9 cellular contexts compared by ENCODE assay signal in the genomic region with DNA sequence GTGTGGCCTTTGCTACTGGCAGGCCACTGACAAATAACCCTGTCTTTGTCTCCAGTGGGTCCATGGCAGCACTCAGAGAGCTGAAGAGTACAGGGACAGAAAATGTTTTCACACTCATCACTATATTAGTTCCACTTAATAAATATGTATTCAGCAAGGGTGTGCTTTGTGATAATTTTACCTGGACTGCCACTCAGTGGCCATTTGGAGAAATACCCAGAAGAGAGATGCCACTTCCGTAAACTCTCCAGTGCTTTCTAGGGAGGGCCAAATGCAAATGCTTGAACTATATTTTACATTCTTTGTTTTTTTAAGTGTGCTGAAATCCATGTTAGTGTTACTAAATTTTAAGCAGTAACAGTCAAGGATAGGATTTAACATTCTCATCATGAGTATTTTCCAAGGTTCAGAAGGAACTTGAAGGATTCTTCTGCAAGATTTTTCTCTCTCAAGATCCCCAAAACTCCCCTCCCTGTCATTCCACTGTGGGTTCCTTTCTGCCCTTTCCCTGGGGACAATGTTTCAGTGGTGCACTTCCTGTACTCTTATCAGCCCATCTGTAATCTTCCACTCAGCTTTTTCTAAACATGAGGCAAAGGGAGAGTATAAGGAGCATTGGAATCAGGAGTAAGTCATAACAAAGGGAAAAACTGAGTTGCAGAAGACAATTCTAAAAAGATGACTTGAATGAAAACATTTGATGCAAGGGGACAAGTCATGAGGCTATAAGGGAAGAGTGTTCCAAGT. TPM values are rescaled to one million over a fixed set of nuclear protein-coding genes. Genes with fewer than 3 reads are reported as not detected.
A peak's percentile ranks its signal among the peaks of the same experiment; 100 is the strongest.
DNase-seq lines count a peak whose midpoint lies in the region; ATAC-seq, FAIRE-seq and TF ChIP-seq lines count a peak whose summit lies in the region.
"Had no signal": no experiment of that assay in that cellular context is flagged by ENCODE, and none has a peak within 500 bp of the region (broad histone marks: within the 10 kb centered on the region; RNA-seq: fewer than 3 reads in every experiment).

No MANE protein-coding gene starts in this region.

- TF ChIP-seq POLR2A in K562 (conservative IDR thresholded peaks at IDR 0.05), result no peak

- H3K27me3 ChIP-seq in HL-60 (ENCODE audit: insufficient read depth, poor library complexity, severe bottlenecking) (no peaks in the 10 kb centered on the region), K562 (ENCODE audit: control insufficient read depth in 2 of 2, insufficient read depth in 2 of 2, low read length in 2 of 2) (no peaks in the 10 kb centered on the region)

- H3K4me2 ChIP-seq in K562 (ENCODE audit: insufficient read depth, low read length), result no peak overlapping the region

- H3K4me1 ChIP-seq in K562 (replicated peaks in 1 of 2; ENCODE audit: control insufficient read depth in 2 of 2, insufficient read depth in 2 of 2, low read length in 2 of 2), result no peaks in the 10 kb centered on the region

- intact Hi-C loops in K562 (cut with micrococcal nuclease), result loop anchor here (5.0 to 10.0 kb wide), 2 partner anchors 197 to 430 kb away; no protein-coding TSS in a partner anchor

- peak in 1 of 2 experiments; percentile 12 for DNase-seq in HL-60 (ENCODE audit: low read depth in 1 of 2, low spot score in 1 of 2)
- DNase-seq in K562 (ENCODE audit: extremely low read depth in 1 of 4, low spot score in 3 of 4), result peak in 1 of 4 experiments; percentile 9
- DNase-seq in nephron progenitor cell, result peak; percentile 7
- no peak for DNase-seq in activated CD8-positive, alpha-beta memory T cell treated with anti-CD3 and anti-CD28 coated beads for 24 hours
- DNase-seq in T1000 (lab: John Stamatoyannopoulos, UW), result no peak
- DNase-seq in HTR-8/SVneo (ENCODE audit: insufficient read length, low spot score), result no peak

- peak overlapping the region; percentile 33 for H3K27ac Mint-ChIP-seq in nephron progenitor cell

- no peak overlapping the region for H2AFZ ChIP-seq in K562 (ENCODE audit: low read depth, low read length)

- H3K9me3 Mint-ChIP-seq in nephron progenitor cell, result no peaks in the 10 kb centered on the region

- H3K9me3 ChIP-seq in K562 (replicated peaks; ENCODE audit: control insufficient read depth, insufficient read depth, low read depth, low read length), result no peaks in the 10 kb centered on the region

- H3K27ac ChIP-seq in HL-60 (replicated peaks), result no peak overlapping the region
- H3K27ac ChIP-seq in K562 (ENCODE audit: extremely low read depth, low read depth, low read length), result no peak overlapping the region

- ATAC-seq in GM18502 (IDR thresholded peaks at IDR 0.05; ENCODE audit: poor library complexity, unreplicated experiment), result peak; percentile 75
- peak; percentile 65; the same call in 2 of the 3 replicates for ATAC-seq in K562
- ATAC-seq in GM19324 (IDR thresholded peaks at IDR 0.05; ENCODE audit: low FRiP score, unreplicated experiment), result no peak

- H3K9me1 ChIP-seq in K562 (ENCODE audit: control insufficient read depth, insufficient read depth, low read length), result no peaks in the 10 kb centered on the region

- no peak overlapping the region for H3K9ac ChIP-seq in K562 (ENCODE audit: insufficient read depth in 1 of 2, low read depth in 2 of 2, low read length in 2 of 2)

- 0% methylated on average over 1 of the region's 1 CpG for WGBS in K562 (ENCODE audit: insufficient coverage, low coverage, missing lambda C conversion rate)

- H3K4me3 ChIP-seq in HL-60 (replicated peaks; ENCODE audit: insufficient read depth, low read length) (no peak overlapping the region), K562 (no peak overlapping the region)

- FAIRE-seq in K562 (lab: Jason Lieb, UNC), result no peak
- FAIRE-seq in HTR-8/SVneo (lab: Jason Lieb, UNC), result no peak

- TF ChIP-seq RAD21 in K562 (CRISPR knock-in tag; conservative IDR thresholded peaks at IDR 0.05 in 1 of 2, IDR thresholded peaks at IDR 0.05 in 1 of 2), result peak in 1 of 2 experiments; percentile 44; a peak in 2 of 4 replicates

- peaks cover 9% of the 10 kb centered on the region for H3K27me3 Mint-ChIP-seq in nephron progenitor cell (ENCODE audit: low read depth, poor library complexity)

- no peaks in the 10 kb centered on the region for H3K36me3 Mint-ChIP-seq in nephron progenitor cell (ENCODE audit: low read depth)

- no TSS peak for BruUV-seq in K562 (replicated peaks; lab: Mats Ljungman, UMichigan)

- no peaks in the 10 kb centered on the region for H3K79me2 ChIP-seq in K562 (ENCODE audit: control insufficient read depth, insufficient read depth, low read length)

- TF ChIP-seq CTCF in HL-60 (IDR thresholded peaks at IDR 0.05; ENCODE audit: insufficient read depth, low read length) (peak; percentile 20), K562 (IDR thresholded peaks at IDR 0.05 in 2 of 3, conservative IDR thresholded peaks at IDR 0.05 in 1 of 3; ENCODE audit: insufficient read depth in 2 of 3, low read depth in 1 of 3, low read length in 3 of 3) (peak; percentile 23 to 53 (median 26); a peak in 3 of 6 replicates), nephron progenitor cell (IDR thresholded peaks at IDR 0.05) (peak; percentile 56)

- H3K36me3 ChIP-seq in K562 (ENCODE audit: control insufficient read depth, insufficient read depth, low read length), result no peaks in the 10 kb centered on the region

- H3K4me1 Mint-ChIP-seq in nephron progenitor cell, result peaks cover 9% of the 10 kb centered on the region

- TF ChIP-seq EP300 in K562 (IDR thresholded peaks at IDR 0.05; ENCODE audit: low read length), result no peak

- no peaks in the 10 kb centered on the region for H4K20me1 ChIP-seq in K562 (replicated peaks; ENCODE audit: control insufficient read depth, insufficient read depth, low read length)

- in situ Hi-C loops in K562 (cut with MboI), result no loop called here

- H3K4me3 Mint-ChIP-seq in nephron progenitor cell, result no peak overlapping the region

- POLR2A ChIA-PET in K562 (lab: Yijun Ruan, JAX), result no interaction called here

- CTCF ChIA-PET in K562 (lab: Yijun Ruan, JAX; ENCODE audit: low intra/inter-chr PET ratio), result interaction anchor here (0.7 kb wide), 1 partner anchor 1341 kb away, joined by 3 read pairs; no protein-coding TSS in a partner anchor

TF ChIP-seq in K562, 482 proteins besides CTCF, POLR2A, EP300 and RAD21:
- TF ChIP-seq GABPA (tag; conservative IDR thresholded peaks at IDR 0.05; ENCODE audit: low read depth) (peak; percentile 63), SPI1 (IDR thresholded peaks at IDR 0.05; ENCODE audit: borderline replicate concordance, low read depth, low read length) (peak; percentile 72; the same call in 1 of the 2 replicates), ZNF512 (tag; IDR thresholded peaks at IDR 0.05) (no peak)
- TF ChIP-seq, protein P1, sequence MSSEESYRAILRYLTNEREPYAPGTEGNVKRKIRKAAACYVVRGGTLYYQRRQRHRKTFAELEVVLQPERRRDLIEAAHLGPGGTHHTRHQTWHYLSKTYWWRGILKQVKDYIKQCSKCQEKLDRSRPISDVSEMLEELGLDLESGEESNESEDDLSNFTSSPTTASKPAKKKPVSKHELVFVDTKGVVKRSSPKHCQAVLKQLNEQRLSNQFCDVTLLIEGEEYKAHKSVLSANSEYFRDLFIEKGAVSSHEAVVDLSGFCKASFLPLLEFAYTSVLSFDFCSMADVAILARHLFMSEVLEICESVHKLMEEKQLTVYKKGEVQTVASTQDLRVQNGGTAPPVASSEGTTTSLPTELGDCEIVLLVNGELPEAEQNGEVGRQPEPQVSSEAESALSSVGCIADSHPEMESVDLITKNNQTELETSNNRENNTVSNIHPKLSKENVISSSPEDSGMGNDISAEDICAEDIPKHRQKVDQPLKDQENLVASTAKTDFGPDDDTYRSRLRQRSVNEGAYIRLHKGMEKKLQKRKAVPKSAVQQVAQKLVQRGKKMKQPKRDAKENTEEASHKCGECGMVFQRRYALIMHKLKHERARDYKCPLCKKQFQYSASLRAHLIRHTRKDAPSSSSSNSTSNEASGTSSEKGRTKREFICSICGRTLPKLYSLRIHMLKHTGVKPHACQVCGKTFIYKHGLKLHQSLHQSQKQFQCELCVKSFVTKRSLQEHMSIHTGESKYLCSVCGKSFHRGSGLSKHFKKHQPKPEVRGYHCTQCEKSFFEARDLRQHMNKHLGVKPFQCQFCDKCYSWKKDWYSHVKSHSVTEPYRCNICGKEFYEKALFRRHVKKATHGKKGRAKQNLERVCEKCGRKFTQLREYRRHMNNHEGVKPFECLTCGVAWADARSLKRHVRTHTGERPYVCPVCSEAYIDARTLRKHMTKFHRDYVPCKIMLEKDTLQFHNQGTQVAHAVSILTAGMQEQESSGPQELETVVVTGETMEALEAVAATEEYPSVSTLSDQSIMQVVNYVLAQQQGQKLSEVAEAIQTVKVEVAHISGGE (CRISPR knock-in tag; IDR thresholded peaks at IDR 0.05), result peak in 2 of 3 experiments; percentile 47 to 85; a peak in 3 of 6 replicates

RNA-seq across cellular contexts. Expression of gene TFDP3, which starts 46.0 kb away (rescaled TPM):
- total RNA-seq in K562 (2011; cell fraction: chromatin; rRNA removed; ENCODE audit: low replicate concordance), result not detected in 2 replicates
- total RNA-seq in K562 (2011; cell fraction: nucleolus; rRNA removed), result not detected in 2 replicates
- total RNA-seq in K562 (2011; cell fraction: nucleoplasm; rRNA removed), result not detected in 2 replicates
- total RNA-seq in K562 (2014; rRNA removed) (not detected in 2 replicates), K562 (2014; rRNA removed; fragmentation: Illumina TruSeq; extraction: Trizol) (not detected in 2 replicates), K562 (2015; rRNA removed; fragmentation: Illumina TruSeq; extraction: Trizol) (0.11 TPM in 1 of 2 replicates, not detected in the other), K562 (2021) (not detected in 2 replicates)
- polyA plus RNA-seq in K562 (2011; rRNA removed) (not detected in 2 replicates), K562 (2014; fragmentation: Illumina TruSeq; extraction: Trizol) (0.08 and 0.09 TPM in 2 replicates), K562 (2014; fragmentation: Nextera tagmentation; extraction: Ambion mirVana) (under 1 TPM; 0.14 to 0.25 TPM), K562 (2014; rRNA removed) (not detected in 2 replicates)
- not detected in 2 replicates for polyA plus RNA-seq in K562 (2011; cell fraction: cytosol; rRNA removed)
- polyA plus RNA-seq in K562 (2011; cell fraction: nucleus; rRNA removed), result not detected in 2 replicates
- 0.04 and 0.17 TPM in 2 replicates for polyA plus RNA-seq in K562 (2012)
- polyA minus RNA-seq in K562 (2011; rRNA and poly(A)+ RNA removed), result not detected in 2 replicates
- polyA minus RNA-seq in K562 (2011; cell fraction: cytosol; rRNA and poly(A)+ RNA removed), result not detected in 2 replicates
- polyA minus RNA-seq in K562 (2011; cell fraction: nucleus; rRNA and poly(A)+ RNA removed), result not detected in 2 replicates
- total RNA-seq: urinary bladder had no signal
- polyA plus RNA-seq: urinary bladder had no signal
